In genomic region chr5:142474426-142474825, GRCh38 we compare ENCODE assay signal across 20 cellular contexts.
DNase-seq lines count a peak whose midpoint lies in the region; ATAC-seq and TF ChIP-seq lines count a peak whose summit lies in the region.
"Had no signal": no experiment of that assay in that cellular context is flagged by ENCODE, and none has a peak within 500 bp of the region (broad histone marks: within the 10 kb centered on the region; RNA-seq: fewer than 3 reads in every experiment).

No MANE protein-coding gene starts in this region.

- no peak for ATAC-seq in T-helper 17 cell
- peak; percentile 76 for ATAC-seq in foreskin keratinocyte
- no peak for ATAC-seq in GM18867 (IDR thresholded peaks at IDR 0.05; ENCODE audit: unreplicated experiment)
- ATAC-seq in GM21717 (IDR thresholded peaks at IDR 0.05; ENCODE audit: unreplicated experiment) = no peak
- no peak for ATAC-seq in HG02588 (IDR thresholded peaks at IDR 0.05; ENCODE audit: unreplicated experiment)

- H3K4me3 ChIP-seq in BLaER1 = no peak overlapping the region
- H3K4me3 ChIP-seq: vagina had no signal

- H3K4me3 Mint-ChIP-seq in HFFc6 (no peak overlapping the region), T-helper 17 cell (no peak overlapping the region)
- H3K4me3 Mint-ChIP-seq: activated naive CD8-positive, alpha-beta T cell treated with anti-CD3 and anti-CD28 coated beads, Interleukin-2, amount 10 ng/mL, durations not matched to agents 7 days and 5 days; B cell; WTC11 had no signal

- H3K27me3 ChIP-seq in BLaER1 = no peaks in the 10 kb centered on the region
- H3K27me3 ChIP-seq in foreskin keratinocyte = no peaks in the 10 kb centered on the region
- H3K27me3 ChIP-seq: vagina had no signal

- H3K27me3 Mint-ChIP-seq in HFFc6 (ENCODE audit: insufficient read depth) = no peaks in the 10 kb centered on the region; the same call in 1 of the 2 replicates
- no peaks in the 10 kb centered on the region for H3K27me3 Mint-ChIP-seq in T-helper 17 cell

- H4K20me1 ChIP-seq in BLaER1 = no peaks in the 10 kb centered on the region

- H3K4me1 ChIP-seq in BLaER1 (peaks cover 30% of the 10 kb centered on the region), foreskin keratinocyte (peaks cover 36% of the 10 kb centered on the region)
- H3K4me1 ChIP-seq: parathyroid adenoma, vagina had no signal

- DNase-seq in HFFc6 (no peak), T-helper 17 cell (no peak), foreskin keratinocyte (peak in 1 of 2 donors; percentile 42), NCI-H2196 (lab: John Stamatoyannopoulos, UW; ENCODE audit: unreplicated experiment) (no peak)
- DNase-seq: activated CD8-positive, alpha-beta memory T cell treated with anti-CD3 and anti-CD28 coated beads, Interleukin-2, amount 50 U/mL, for 4 hours; activated naive CD8-positive, alpha-beta T cell treated with anti-CD3 and anti-CD28 coated beads, Interleukin-2, amount 10 ng/mL, durations not matched to agents 7 days and 5 days; DMS79; glutamatergic neuron; Kasumi-1; NCI-H524 treated with DMSO at 0.1 percent for 48 hours; small intestine; stimulated activated naive CD4-positive, alpha-beta T cell treated with Interleukin-2 at 50 U/mL for 16 hours had no signal

- H3K27ac Mint-ChIP-seq in HFFc6 = peak overlapping the region; percentile 92
- peak overlapping the region; percentile 39 for H3K27ac Mint-ChIP-seq in T-helper 17 cell
- H3K27ac Mint-ChIP-seq: activated naive CD8-positive, alpha-beta T cell treated with anti-CD3 and anti-CD28 coated beads, Interleukin-2, amount 10 ng/mL, durations not matched to agents 7 days and 5 days; B cell had no signal

- H3K36me3 Mint-ChIP-seq in HFFc6 (ENCODE audit: low read depth) = peaks cover 18% of the 10 kb centered on the region
- peaks cover 2% of the 10 kb centered on the region for H3K36me3 Mint-ChIP-seq in T-helper 17 cell (ENCODE audit: low read depth)
- H3K36me3 Mint-ChIP-seq: activated naive CD8-positive, alpha-beta T cell treated with anti-CD3 and anti-CD28 coated beads, Interleukin-2, amount 10 ng/mL, durations not matched to agents 7 days and 5 days had no signal

- H3K9me3 ChIP-seq in BLaER1 = peaks cover 10% of the 10 kb centered on the region
- no peaks in the 10 kb centered on the region for H3K9me3 ChIP-seq in T-helper 17 cell (ENCODE audit: control insufficient read depth, low read length, poor library complexity, severe bottlenecking)
- H3K9me3 ChIP-seq: vagina had no signal

- H3K27ac ChIP-seq in BLaER1 (no peak overlapping the region), foreskin keratinocyte (no peak overlapping the region)
- H3K27ac ChIP-seq: parathyroid adenoma, vagina had no signal

- H3K4me1 Mint-ChIP-seq in HFFc6 (ENCODE audit: low read depth) (peaks cover 56% of the 10 kb centered on the region), T-helper 17 cell (peaks cover 24% of the 10 kb centered on the region)
- H3K4me1 Mint-ChIP-seq: B cell had no signal

- H3K9me3 Mint-ChIP-seq in HFFc6 = peaks cover 10% of the 10 kb centered on the region

- no peak for TF ChIP-seq CTCF in HFFc6 (IDR thresholded peaks at IDR 0.05)
- no peak for TF ChIP-seq CTCF in foreskin keratinocyte (conservative IDR thresholded peaks at IDR 0.05)

- no peaks in the 10 kb centered on the region for H3K36me3 ChIP-seq in BLaER1
- H3K36me3 ChIP-seq: vagina had no signal

- no peak overlapping the region for H3K9ac ChIP-seq in BLaER1
- H3K9ac ChIP-seq: parathyroid adenoma had no signal

- H3K4me2 ChIP-seq in BLaER1 = peak overlapping the region; percentile 69
